In genomic region chr17:7016886-7017826, GRCh38 we compare ENCODE assay signal across 13 cellular contexts. TPM values are rescaled to one million over a fixed set of nuclear protein-coding genes. Genes with fewer than 3 reads are reported as not detected.
DNase-seq lines count a peak whose midpoint lies in the region; ATAC-seq, FAIRE-seq and TF ChIP-seq lines count a peak whose summit lies in the region.
"Had no signal": no experiment of that assay in that cellular context is flagged by ENCODE, and none has a peak within 500 bp of the region (broad histone marks: within the 10 kb centered on the region; RNA-seq: fewer than 3 reads in every experiment).

No MANE protein-coding gene starts in this region.

- peak overlapping the region in 7 of 12 donors; percentile 57 to 97 (median 74) for H3K4me3 ChIP-seq in heart left ventricle
- no peak overlapping the region for H3K4me3 ChIP-seq in K562
- H3K4me3 ChIP-seq in tibial nerve = peak overlapping the region in 1 of 4 donors; percentile 59

- H3K9ac ChIP-seq in K562 (ENCODE audit: insufficient read depth in 1 of 2, low read depth in 2 of 2, low read length in 2 of 2) = peak overlapping the region; percentile 67 to 86

- H3K27me3 ChIP-seq in heart left ventricle (peaks cover 0 to 6% (median 0%) of the 10 kb centered on the region in 9 donors), K562 (ENCODE audit: control insufficient read depth in 2 of 2, insufficient read depth in 2 of 2, low read length in 2 of 2) (no peaks in the 10 kb centered on the region), tibial nerve (peaks cover 0 to 1% of the 10 kb centered on the region in 2 donors)

- no peaks in the 10 kb centered on the region for H3K36me3 Mint-ChIP-seq in natural killer cell

- FAIRE-seq in K562 (lab: Jason Lieb, UNC) = peak; percentile 55
- FAIRE-seq: bronchial epithelial cell, frontal cortex had no signal

- H3K27me3 Mint-ChIP-seq in natural killer cell (ENCODE audit: low read depth in 2 of 2) = no peaks in the 10 kb centered on the region

- H3K27ac Mint-ChIP-seq in natural killer cell = peak overlapping the region; percentile 96 to 100

- H3K9me3 Mint-ChIP-seq in natural killer cell = no peaks in the 10 kb centered on the region

- H3K9me3 ChIP-seq in heart left ventricle (no peaks in the 10 kb centered on the region), K562 (replicated peaks; ENCODE audit: control insufficient read depth, insufficient read depth, low read depth, low read length) (no peaks in the 10 kb centered on the region), tibial nerve (no peaks in the 10 kb centered on the region)

- H3K4me1 ChIP-seq in heart left ventricle = peaks cover 18 to 84% (median 60%) of the 10 kb centered on the region in 12 donors
- peaks cover 46 to 64% of the 10 kb centered on the region in 2 experiments for H3K4me1 ChIP-seq in K562 (replicated peaks in 1 of 2; ENCODE audit: control insufficient read depth in 2 of 2, insufficient read depth in 2 of 2, low read length in 2 of 2)
- H3K4me1 ChIP-seq in tibial nerve = peaks cover 0 to 76% (median 36%) of the 10 kb centered on the region in 4 donors

- in situ Hi-C loops in K562 (cut with MboI) = no loop called here

- WGBS in heart left ventricle, 4 donors = 70 to 80% (median 73%) methylated on average over 20 of the region's 20 CpGs
- 37% methylated on average over 16 of the region's 20 CpGs for WGBS in K562 (ENCODE audit: insufficient coverage, low coverage, missing lambda C conversion rate)
- 68 to 71% methylated on average over 20 of the region's 20 CpGs for WGBS in tibial nerve, 2 donors

- peak overlapping the region; percentile 45 for H3K4me2 ChIP-seq in K562 (ENCODE audit: insufficient read depth, low read length)

- no peaks in the 10 kb centered on the region for H4K20me1 ChIP-seq in K562 (replicated peaks; ENCODE audit: control insufficient read depth, insufficient read depth, low read length)

- POLR2A ChIA-PET in K562 (lab: Yijun Ruan, JAX) = interaction anchor here (0.6 to 0.7 kb wide), 3 partner anchors 11 to 379 kb away, joined by 3 read pairs; no protein-coding TSS in a partner anchor

- DNase-seq in heart left ventricle (peak in 2 of 5 donors; percentile 40 to 46), left cardiac atrium (no peak), K562 (ENCODE audit: extremely low read depth in 1 of 4, low spot score in 3 of 4) (peak; percentile 36 to 74 (median 41)), natural killer cell (no peak), tibial nerve (ENCODE audit: low spot score in 2 of 2) (no peak), left lobe of liver (ENCODE audit: low spot score) (no peak), COLO829 (ENCODE audit: low spot score) (no peak)
- DNase-seq: NCI-H2081; RPMI8226; stimulated activated CD4-positive, alpha-beta T cell treated with anti-CD3 and anti-CD28 coated beads, Interleukin-1b, Interleukin-23, amount 100 ng/mL, for 48 hours had no signal

- H3K79me2 ChIP-seq in K562 (ENCODE audit: control insufficient read depth, insufficient read depth, low read length) = peaks cover 26% of the 10 kb centered on the region

- H3K4me3 Mint-ChIP-seq in natural killer cell = peak overlapping the region; percentile 75

- no peak for TF ChIP-seq RAD21 in K562 (CRISPR knock-in tag; conservative IDR thresholded peaks at IDR 0.05 in 1 of 2, IDR thresholded peaks at IDR 0.05 in 1 of 2)

- no peaks in the 10 kb centered on the region for H3K9me1 ChIP-seq in K562 (ENCODE audit: control insufficient read depth, insufficient read depth, low read length)

- TF ChIP-seq CTCF in heart left ventricle (IDR thresholded peaks at IDR 0.05) (no peak), K562 (IDR thresholded peaks at IDR 0.05 in 2 of 3, conservative IDR thresholded peaks at IDR 0.05 in 1 of 3; ENCODE audit: insufficient read depth in 2 of 3, low read depth in 1 of 3, low read length in 3 of 3) (no peak), natural killer cell (IDR thresholded peaks at IDR 0.05) (no peak), tibial nerve (IDR thresholded peaks at IDR 0.05) (no peak)

- H3K27ac ChIP-seq in heart left ventricle (peak overlapping the region; percentile 85 to 99 (median 97)), K562 (ENCODE audit: extremely low read depth, low read depth, low read length) (peak overlapping the region; percentile 96), tibial nerve (peak overlapping the region; percentile 60 to 98 (median 85))

- intact Hi-C loops in heart left ventricle (cut with DNase I) = loop anchor here in 2 of 10 donors (10.0 kb wide), 1 partner anchor 262 kb away; the partner anchor contains the start of gene XAF1 (in 2 of the 2)
- intact Hi-C loops in left cardiac atrium (cut with DNase I) = no loop called here
- intact Hi-C loops in K562 (cut with micrococcal nuclease) = no loop called here
- intact Hi-C loops in natural killer cell (cut with micrococcal nuclease) = loop anchor here (10.0 kb wide), 2 partner anchors 262 to 668 kb away; partner anchors contain the start of genes TP53, WRAP53 and XAF1

- ATAC-seq in heart left ventricle (no peak), left cardiac atrium (no peak), K562 (no peak), natural killer cell (no peak), left lobe of liver (no peak), GM21360 (IDR thresholded peaks at IDR 0.05; ENCODE audit: unreplicated experiment) (no peak)

- CTCF ChIA-PET in K562 (lab: Yijun Ruan, JAX; ENCODE audit: low intra/inter-chr PET ratio) = interaction anchor here (0.6 kb wide), 1 partner anchor 972 kb away, joined by 3 read pairs; no protein-coding TSS in a partner anchor

- H3K4me1 Mint-ChIP-seq in natural killer cell = peaks cover 70 to 82% of the 10 kb centered on the region in 2 donors

- TF ChIP-seq POLR2A in heart left ventricle (IDR thresholded peaks at IDR 0.05) = no peak
- TF ChIP-seq POLR2A in K562 (conservative IDR thresholded peaks at IDR 0.05) = no peak
- TF ChIP-seq POLR2A in tibial nerve (IDR thresholded peaks at IDR 0.05) = no peak

- H3K36me3 ChIP-seq in heart left ventricle (peaks cover 0 to 17% (median 6%) of the 10 kb centered on the region in 9 donors), K562 (ENCODE audit: control insufficient read depth, insufficient read depth, low read length) (no peaks in the 10 kb centered on the region), tibial nerve (peaks cover 0 to 16% (median 0%) of the 10 kb centered on the region in 3 donors)

- H2AFZ ChIP-seq in K562 (ENCODE audit: low read depth, low read length) = peak overlapping the region; percentile 79

- no peak for TF ChIP-seq EP300 in K562 (IDR thresholded peaks at IDR 0.05; ENCODE audit: low read length)
- TF ChIP-seq EP300 in tibial nerve (IDR thresholded peaks at IDR 0.05) = no peak

- no TSS peak for BruUV-seq in K562 (replicated peaks; lab: Mats Ljungman, UMichigan)

RNA-seq across cellular contexts. Expression of gene RNASEK, which starts 4.7 kb away (rescaled TPM):
- 100 to 1,000 TPM; 149 to 255 (median 171) TPM for total RNA-seq in heart left ventricle
- polyA plus RNA-seq in heart left ventricle = 100 to 1,000 TPM; 290 to 387 TPM
- total RNA-seq in left cardiac atrium = 100 to 1,000 TPM; 174 to 198 TPM
- total RNA-seq in K562 (2011; cell fraction: chromatin; rRNA removed; ENCODE audit: low replicate concordance) = 43.7 and 75.3 TPM in 2 replicates
- total RNA-seq in K562 (2011; cell fraction: nucleolus; rRNA removed) = 103 and 119 TPM in 2 replicates
- 117 and 121 TPM in 2 replicates for total RNA-seq in K562 (2011; cell fraction: nucleoplasm; rRNA removed)
- total RNA-seq in K562 (2014; rRNA removed) = 157 and 253 TPM in 2 replicates
- total RNA-seq in K562 (2014; rRNA removed; fragmentation: Illumina TruSeq; extraction: Trizol) = 48.5 and 48.6 TPM in 2 replicates
- total RNA-seq in K562 (2015; rRNA removed; fragmentation: Illumina TruSeq; extraction: Trizol) = 132 and 136 TPM in 2 replicates
- 151 and 154 TPM in 2 replicates for total RNA-seq in K562 (2021)
- 58.0 and 75.0 TPM in 2 replicates for polyA plus RNA-seq in K562 (2011; rRNA removed)
- 94.3 and 122 TPM in 2 replicates for polyA plus RNA-seq in K562 (2011; cell fraction: cytosol; rRNA removed)
- polyA plus RNA-seq in K562 (2011; cell fraction: nucleus; rRNA removed) = 114 and 118 TPM in 2 replicates
- polyA plus RNA-seq in K562 (2012) = 247 and 326 TPM in 2 replicates
- polyA plus RNA-seq in K562 (2014; fragmentation: Illumina TruSeq; extraction: Trizol) = 265 and 271 TPM in 2 replicates
- 100 to 1,000 TPM; 104 to 155 TPM for polyA plus RNA-seq in K562 (2014; fragmentation: Nextera tagmentation; extraction: Ambion mirVana)
- polyA plus RNA-seq in K562 (2014; rRNA removed) = 85.3 and 157 TPM in 2 replicates
- polyA minus RNA-seq in K562 (2011; rRNA and poly(A)+ RNA removed) = 20.8 and 25.0 TPM in 2 replicates
- polyA minus RNA-seq in K562 (2011; cell fraction: cytosol; rRNA and poly(A)+ RNA removed) = 76.4 and 84.8 TPM in 2 replicates
- 9.2 and 20.2 TPM in 2 replicates for polyA minus RNA-seq in K562 (2011; cell fraction: nucleus; rRNA and poly(A)+ RNA removed)
- total RNA-seq in natural killer cell = 100 to 1,000 TPM; 151 to 165 (median 159) TPM
- total RNA-seq in tibial nerve = 10 to 100 TPM; 17.8 to 83.4 (median 54.6) TPM
- total RNA-seq in left lobe of liver = 83.9 TPM

RNA-seq across cellular contexts. Expression of gene BCL6B, which starts 5.7 kb away (rescaled TPM):
- total RNA-seq in heart left ventricle (10 to 100 TPM in 6 of 9 donors, 1 to 10 TPM in 3; 9.0 to 32.8 (median 14.9) TPM), left cardiac atrium (10 to 100 TPM; 14.1 to 19.8 TPM), K562 (2014; rRNA removed) (4.7 and 5.0 TPM in 2 replicates), K562 (2014; rRNA removed; fragmentation: Illumina TruSeq; extraction: Trizol) (2.4 and 2.7 TPM in 2 replicates), K562 (2015; rRNA removed; fragmentation: Illumina TruSeq; extraction: Trizol) (3.5 and 3.6 TPM in 2 replicates), K562 (2021) (4.5 and 5.6 TPM in 2 replicates), natural killer cell (under 1 TPM in 2 of 3 donors, not detected in 1; 0.49 to 0.84 TPM), tibial nerve (1 to 10 TPM; 1.9 to 8.1 (median 3.2) TPM), left lobe of liver (1.7 TPM)
- polyA plus RNA-seq in heart left ventricle (10 to 100 TPM in 1 of 2 donors, 1 to 10 TPM in 1; 5.9 to 10.3 TPM), K562 (2011; rRNA removed) (1.9 and 3.1 TPM in 2 replicates), K562 (2014; fragmentation: Illumina TruSeq; extraction: Trizol) (3.9 and 4.1 TPM in 2 replicates), K562 (2014; fragmentation: Nextera tagmentation; extraction: Ambion mirVana) (1 to 10 TPM in 1 of 2 experiments, under 1 TPM in 1; 0.89 to 1.2 TPM), K562 (2014; rRNA removed) (3.5 and 3.6 TPM in 2 replicates)
- 2.4 and 6.6 TPM in 2 replicates for total RNA-seq in K562 (2011; cell fraction: chromatin; rRNA removed; ENCODE audit: low replicate concordance)
- 4.7 and 6.3 TPM in 2 replicates for total RNA-seq in K562 (2011; cell fraction: nucleolus; rRNA removed)
- 4.1 and 5.4 TPM in 2 replicates for total RNA-seq in K562 (2011; cell fraction: nucleoplasm; rRNA removed)
- polyA plus RNA-seq in K562 (2011; cell fraction: cytosol; rRNA removed) = 2.8 and 2.9 TPM in 2 replicates
- 5.5 and 5.9 TPM in 2 replicates for polyA plus RNA-seq in K562 (2011; cell fraction: nucleus; rRNA removed)
- 1.9 and 4.2 TPM in 2 replicates for polyA plus RNA-seq in K562 (2012)
- 2.0 and 2.8 TPM in 2 replicates for polyA minus RNA-seq in K562 (2011; rRNA and poly(A)+ RNA removed)
- polyA minus RNA-seq in K562 (2011; cell fraction: cytosol; rRNA and poly(A)+ RNA removed) = 2.7 and 3.1 TPM in 2 replicates
- polyA minus RNA-seq in K562 (2011; cell fraction: nucleus; rRNA and poly(A)+ RNA removed) = 3.1 and 4.0 TPM in 2 replicates
- total RNA-seq: bronchial epithelial cell had no signal

RNA-seq across cellular contexts. Expression of gene SLC16A13, which starts 18.7 kb away (rescaled TPM):
- total RNA-seq in heart left ventricle = 1 to 10 TPM in 8 of 9 donors, under 1 TPM in 1; 0.83 to 2.1 (median 1.1) TPM
- polyA plus RNA-seq in heart left ventricle = under 1 TPM; 0.87 to 0.95 TPM
- 1 to 10 TPM; 1.2 to 1.8 TPM for total RNA-seq in left cardiac atrium
- total RNA-seq in K562 (2011; cell fraction: chromatin; rRNA removed; ENCODE audit: low replicate concordance) = 4.9 and 17.0 TPM in 2 replicates
- total RNA-seq in K562 (2011; cell fraction: nucleolus; rRNA removed) = 12.9 and 17.7 TPM in 2 replicates
- total RNA-seq in K562 (2011; cell fraction: nucleoplasm; rRNA removed) = 11.1 and 12.8 TPM in 2 replicates
- total RNA-seq in K562 (2014; rRNA removed) = 1.2 and 1.8 TPM in 2 replicates
- 0.19 and 0.33 TPM in 2 replicates for total RNA-seq in K562 (2014; rRNA removed; fragmentation: Illumina TruSeq; extraction: Trizol)
- 0.87 and 0.94 TPM in 2 replicates for total RNA-seq in K562 (2015; rRNA removed; fragmentation: Illumina TruSeq; extraction: Trizol)
- 4.5 and 5.6 TPM in 2 replicates for total RNA-seq in K562 (2021)
- 0.50 and 2.8 TPM in 2 replicates for polyA plus RNA-seq in K562 (2011; rRNA removed)
- 1.4 and 1.7 TPM in 2 replicates for polyA plus RNA-seq in K562 (2011; cell fraction: cytosol; rRNA removed)
- polyA plus RNA-seq in K562 (2011; cell fraction: nucleus; rRNA removed) = 4.4 and 4.5 TPM in 2 replicates
- polyA plus RNA-seq in K562 (2012) = 3.8 and 4.8 TPM in 2 replicates
- polyA plus RNA-seq in K562 (2014; fragmentation: Illumina TruSeq; extraction: Trizol) = 2.7 and 3.3 TPM in 2 replicates
- under 1 TPM; 0.04 to 0.18 TPM for polyA plus RNA-seq in K562 (2014; fragmentation: Nextera tagmentation; extraction: Ambion mirVana)
- polyA plus RNA-seq in K562 (2014; rRNA removed) = 0.65 and 1.5 TPM in 2 replicates
- 1.1 and 2.6 TPM in 2 replicates for polyA minus RNA-seq in K562 (2011; rRNA and poly(A)+ RNA removed)
- 1.7 TPM in 2 replicates for polyA minus RNA-seq in K562 (2011; cell fraction: cytosol; rRNA and poly(A)+ RNA removed)
- 4.8 and 5.3 TPM in 2 replicates for polyA minus RNA-seq in K562 (2011; cell fraction: nucleus; rRNA and poly(A)+ RNA removed)
- total RNA-seq in natural killer cell = 1 to 10 TPM; 4.8 to 7.0 (median 6.0) TPM
- 1 to 10 TPM in 2 of 4 donors, under 1 TPM in 2; 0.22 to 1.8 (median 1.1) TPM for total RNA-seq in tibial nerve
- 39.9 TPM for total RNA-seq in left lobe of liver

RNA-seq across cellular contexts. Expression of gene ALOX12, which starts 21.3 kb away (rescaled TPM):
- total RNA-seq in heart left ventricle (under 1 TPM in 1 of 9 donors, not detected in 8; 0.44 TPM), left cardiac atrium (under 1 TPM in 1 of 2 donors, not detected in 1; 0.21 TPM), K562 (2014; rRNA removed) (0.09 and 0.57 TPM in 2 replicates), K562 (2014; rRNA removed; fragmentation: Illumina TruSeq; extraction: Trizol) (0.18 and 0.38 TPM in 2 replicates), K562 (2015; rRNA removed; fragmentation: Illumina TruSeq; extraction: Trizol) (0.08 TPM in 1 of 2 replicates, not detected in the other), K562 (2021) (0.40 and 0.47 TPM in 2 replicates), natural killer cell (1 to 10 TPM in 2 of 3 donors, under 1 TPM in 1; 0.77 to 2.4 (median 1.3) TPM), tibial nerve (not detected), left lobe of liver (not detected)
- polyA plus RNA-seq in heart left ventricle (not detected), K562 (2011; rRNA removed) (0.31 and 1.0 TPM in 2 replicates), K562 (2014; fragmentation: Illumina TruSeq; extraction: Trizol) (0.55 and 0.60 TPM in 2 replicates), K562 (2014; fragmentation: Nextera tagmentation; extraction: Ambion mirVana) (1 to 10 TPM in 1 of 2 experiments, under 1 TPM in 1; 0.91 to 1.1 TPM), K562 (2014; rRNA removed) (0.91 and 0.98 TPM in 2 replicates)
- 0.35 and 0.53 TPM in 2 replicates for total RNA-seq in K562 (2011; cell fraction: chromatin; rRNA removed; ENCODE audit: low replicate concordance)
- 0.17 and 0.26 TPM in 2 replicates for total RNA-seq in K562 (2011; cell fraction: nucleolus; rRNA removed)
- 0.29 and 0.46 TPM in 2 replicates for total RNA-seq in K562 (2011; cell fraction: nucleoplasm; rRNA removed)
- 0.64 and 0.65 TPM in 2 replicates for polyA plus RNA-seq in K562 (2011; cell fraction: cytosol; rRNA removed)
- polyA plus RNA-seq in K562 (2011; cell fraction: nucleus; rRNA removed) = 0.75 and 1.3 TPM in 2 replicates
- 1.3 and 6.2 TPM in 2 replicates for polyA plus RNA-seq in K562 (2012)
- 0.18 and 0.30 TPM in 2 replicates for polyA minus RNA-seq in K562 (2011; rRNA and poly(A)+ RNA removed)
- 0.48 TPM in 1 of 2 replicates, not detected in the other for polyA minus RNA-seq in K562 (2011; cell fraction: cytosol; rRNA and poly(A)+ RNA removed)
- polyA minus RNA-seq in K562 (2011; cell fraction: nucleus; rRNA and poly(A)+ RNA removed) = 0.44 TPM in 1 of 2 replicates, not detected in the other

RNA-seq across cellular contexts. Expression of gene SLC16A11, which starts 26.7 kb away (rescaled TPM):
- total RNA-seq in heart left ventricle (under 1 TPM in 8 of 9 donors, not detected in 1; 0.19 to 1.00 (median 0.79) TPM), left cardiac atrium (1 to 10 TPM; 2.5 to 3.5 TPM), K562 (2014; rRNA removed) (not detected in 2 replicates), K562 (2014; rRNA removed; fragmentation: Illumina TruSeq; extraction: Trizol) (not detected in 2 replicates), K562 (2015; rRNA removed; fragmentation: Illumina TruSeq; extraction: Trizol) (not detected in 2 replicates), K562 (2021) (not detected in 2 replicates), natural killer cell (1 to 10 TPM; 1.2 to 2.5 (median 1.6) TPM), tibial nerve (under 1 TPM in 1 of 4 donors, not detected in 3; 0.78 TPM), left lobe of liver (2.5 TPM)
- polyA plus RNA-seq in heart left ventricle (1 to 10 TPM in 1 of 2 donors, under 1 TPM in 1; 0.68 to 1.4 TPM), K562 (2011; rRNA removed) (not detected in 2 replicates), K562 (2014; fragmentation: Illumina TruSeq; extraction: Trizol) (not detected in 2 replicates), K562 (2014; fragmentation: Nextera tagmentation; extraction: Ambion mirVana) (not detected), K562 (2014; rRNA removed) (not detected in 2 replicates)
- total RNA-seq in K562 (2011; cell fraction: chromatin; rRNA removed; ENCODE audit: low replicate concordance) = not detected in 2 replicates
- total RNA-seq in K562 (2011; cell fraction: nucleolus; rRNA removed) = not detected in 2 replicates
- not detected in 2 replicates for total RNA-seq in K562 (2011; cell fraction: nucleoplasm; rRNA removed)
- polyA plus RNA-seq in K562 (2011; cell fraction: cytosol; rRNA removed) = not detected in 2 replicates
- not detected in 2 replicates for polyA plus RNA-seq in K562 (2011; cell fraction: nucleus; rRNA removed)
- not detected in 2 replicates for polyA plus RNA-seq in K562 (2012)
- polyA minus RNA-seq in K562 (2011; rRNA and poly(A)+ RNA removed) = not detected in 2 replicates
- polyA minus RNA-seq in K562 (2011; cell fraction: cytosol; rRNA and poly(A)+ RNA removed) = not detected in 2 replicates
- polyA minus RNA-seq in K562 (2011; cell fraction: nucleus; rRNA and poly(A)+ RNA removed) = not detected in 2 replicates
- total RNA-seq: bronchial epithelial cell, frontal cortex had no signal

Comparison
In these comparisons a context has a peak if more than half of its experiments do, and no peak if none do; other contexts are left out.
1. DNase-seq: peak in K562 (4 of 4); none in left cardiac atrium (single experiment), natural killer cell (single experiment), tibial nerve (0 of 2), left lobe of liver (single experiment) and COLO829 (single experiment).
2. Peak in every context shown above with its lines, with median percentiles within 50 percentile points of each other: H3K27ac ChIP-seq.